ENCODE assay signal across 8 cellular contexts in the genomic region with DNA sequence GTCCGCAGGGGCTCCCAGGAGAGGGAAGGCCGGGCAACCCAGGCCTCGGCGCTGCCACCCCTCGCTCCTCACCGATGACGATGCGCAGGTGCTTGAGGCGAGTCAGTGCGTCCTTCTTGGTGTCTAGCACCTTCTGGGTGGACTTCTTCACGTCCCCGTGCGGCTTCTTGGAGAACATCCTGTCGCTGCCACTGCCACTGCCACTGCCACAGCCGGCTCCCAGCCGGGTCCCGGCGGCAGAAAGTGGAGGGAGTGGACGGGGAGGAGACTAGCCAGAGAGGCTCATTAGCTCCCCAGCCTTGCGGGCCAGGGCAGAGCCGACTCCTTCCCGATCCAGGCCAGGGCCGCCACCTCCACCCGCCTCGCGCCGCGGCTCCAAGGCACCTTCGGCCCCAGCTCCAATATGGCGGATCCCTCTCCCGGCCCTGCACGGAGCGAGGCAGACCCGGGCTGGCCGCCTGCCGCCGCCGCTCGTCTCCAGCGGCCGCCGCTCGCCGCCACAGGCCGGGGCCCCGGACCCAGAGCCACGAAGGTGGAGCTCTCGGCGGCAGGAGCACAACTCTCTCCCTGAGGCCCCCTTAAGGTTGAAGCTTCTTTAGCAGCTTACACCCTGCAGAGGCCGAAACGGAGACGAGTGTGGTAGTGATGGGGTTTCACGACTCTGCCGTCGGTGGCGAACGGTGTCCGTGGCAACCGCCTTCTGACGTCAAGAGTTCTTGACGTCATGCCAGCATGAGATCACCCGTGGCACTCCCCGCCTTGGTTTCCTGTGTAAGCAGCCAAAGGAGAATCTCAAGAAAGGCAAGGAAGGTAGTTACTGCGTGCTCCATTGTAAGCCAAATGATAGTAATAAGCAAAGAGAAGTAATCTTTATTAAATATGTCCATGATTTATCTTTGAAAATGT. TPM values are rescaled to one million over a fixed set of nuclear protein-coding genes. Genes with fewer than 3 reads are reported as not detected.
DNase-seq lines count a peak whose midpoint lies in the region; ATAC-seq and TF ChIP-seq lines count a peak whose summit lies in the region.
"Not testable (repeated sequence)": the region's sequence is repeated elsewhere in the genome, so short reads cannot be mapped to it uniquely, and the experiment has no call there.

Gene RALGAPA1 (minus strand): TSS at position 638 of the 906 bp plus-strand sequence. CDS start 460 bp downstream, at position 178.

- H3F3A ChIP-seq in OCI-LY1 (ENCODE audit: insufficient read depth, low read length): not testable (repeated sequence)

- peak within 1 kb of the TSS; percentile 82 for H3K4me3 ChIP-seq in OCI-LY1 (ENCODE audit: low read depth, low read length, poor library complexity, severe bottlenecking)

- TF ChIP-seq CTCF in OCI-LY1 (IDR thresholded peaks at IDR 0.05; ENCODE audit: low read length): peak; percentile 40; the same call in 1 of the 2 replicates
- TF ChIP-seq CTCF in endothelial cell (IDR thresholded peaks at IDR 0.05; ENCODE audit: unreplicated experiment): peak; percentile 33
- TF ChIP-seq CTCF in mesothelial cell of epicardium (IDR thresholded peaks at IDR 0.05; ENCODE audit: unreplicated experiment): not testable (repeated sequence)

- not testable (repeated sequence) for H3K27me3 ChIP-seq in OCI-LY1 (ENCODE audit: insufficient read depth, low read length)

- H3K36me3 ChIP-seq in OCI-LY1 (ENCODE audit: insufficient read depth, low read length): not testable (repeated sequence)

- H3K9ac ChIP-seq in OCI-LY1 (ENCODE audit: low read length): peak within 1 kb of the TSS; percentile 78

- H3K9me3 Mint-ChIP-seq in endothelial cell (ENCODE audit: unreplicated experiment); mesothelial cell of epicardium: not testable (repeated sequence)

- H3K27ac ChIP-seq in OCI-LY1 (ENCODE audit: low read depth, low read length, poor library complexity, severe bottlenecking): peak within 1 kb of the TSS; percentile 85

- not testable (repeated sequence) for H3K4me1 Mint-ChIP-seq in endothelial cell (ENCODE audit: unreplicated experiment)
- H3K4me1 Mint-ChIP-seq in mesothelial cell of epicardium: peaks cover 20% of the 10 kb centered on the region

- peak within 1 kb of the TSS; percentile 93 for H3K4me2 ChIP-seq in OCI-LY1 (ENCODE audit: low read length)

- peak within 1 kb of the TSS; percentile 94 for H3K4me3 Mint-ChIP-seq in endothelial cell (ENCODE audit: unreplicated experiment)
- H3K4me3 Mint-ChIP-seq in mesothelial cell of epicardium: peak within 1 kb of the TSS; percentile 97

- DNase-seq in DMS 273 treated with DMSO at 0.1 percent for 48 hours (lab: John Stamatoyannopoulos, UW) (peak; percentile 95), HuH-7 (ENCODE audit: low spot score) (peak; percentile 60), endothelial cell (ENCODE audit: low spot score) (peak; percentile 85), mesothelial cell of epicardium (ENCODE audit: low spot score in 2 of 2, unreplicated experiment in 2 of 2) (peak; percentile 75 to 91)
- DNase-seq in activated CD8-positive, alpha-beta memory T cell treated with anti-CD3 and anti-CD28 coated beads, Interleukin-2, amount 50 U/mL, for 48 hours: peak; percentile 93
- DNase-seq in stimulated activated CD8-positive, alpha-beta memory T cell treated with anti-CD3 and anti-CD28 coated beads, Interleukin-15, amount 100 ng/mL, for 48 hours (ENCODE audit: low read depth in 2 of 2): peak; percentile 82 to 86

- H3K27me3 Mint-ChIP-seq in endothelial cell (ENCODE audit: unreplicated experiment); mesothelial cell of epicardium (ENCODE audit: low read depth): not testable (repeated sequence)

- H3K36me3 Mint-ChIP-seq in endothelial cell (ENCODE audit: low read depth, unreplicated experiment); mesothelial cell of epicardium: not testable (repeated sequence)

- H3K27ac Mint-ChIP-seq in endothelial cell (ENCODE audit: unreplicated experiment) (peak within 1 kb of the TSS; percentile 92), mesothelial cell of epicardium (peak within 1 kb of the TSS; percentile 99)

- ATAC-seq in GM21515 (IDR thresholded peaks at IDR 0.05; ENCODE audit: unreplicated experiment): peak; percentile 98

- H4K20me1 ChIP-seq in OCI-LY1 (ENCODE audit: insufficient read depth, low read length): not testable (repeated sequence)

- H3K4me1 ChIP-seq in OCI-LY1 (ENCODE audit: insufficient read depth, low read length, severe bottlenecking): peaks cover 18% of the 10 kb centered on the region

- H2AFZ ChIP-seq in OCI-LY1 (ENCODE audit: low read length): 0 out of 2 replicates have a peak within 1 kb of the TSS, but pooled peaks have one; percentile 68

- H3K9me2 ChIP-seq in OCI-LY1 (ENCODE audit: low read depth, low read length): not testable (repeated sequence)

- H3K9me3 ChIP-seq in OCI-LY1 (ENCODE audit: low read length): not testable (repeated sequence)

- H3K79me2 ChIP-seq in OCI-LY1 (ENCODE audit: insufficient read depth, low read length): peaks cover 18% of the 10 kb centered on the region; the same call in 1 of the 2 replicates

RNA-seq across cellular contexts. Expression of gene RALGAPA1, which starts in this region (rescaled TPM):
- total RNA-seq in endothelial cell (ENCODE audit: unreplicated experiment) (29.0 TPM), mesothelial cell of epicardium (57.8 to 64.5 TPM (median 58.2 TPM) in 3 replicates)

Comparison
In these comparisons a context has a peak if more than half of its experiments do, and no peak if none do; other contexts are left out.
1. Peak in every context shown above with its lines: DNase-seq, ATAC-seq, H3K4me3 ChIP-seq and H3K27ac ChIP-seq.